In genomic region chr22:24878969-24879368, GRCh38 we compare ENCODE assay signal across 18 cellular contexts.
"Had no signal": no experiment of that assay in that cellular context is flagged by ENCODE, and none has a peak within 500 bp of the region (broad histone marks: within the 10 kb centered on the region; RNA-seq: fewer than 3 reads in every experiment).

No MANE protein-coding gene starts in this region.

- H3K27ac ChIP-seq: colonic mucosa, foreskin keratinocyte, hepatocyte, sigmoid colon, skin epidermis, thoracic aorta, transverse colon had no signal

- H3K36me3 ChIP-seq: colonic mucosa, transverse colon had no signal

- H3K4me3 Mint-ChIP-seq: nephron progenitor cell; stimulated activated naive B cell treated with anti-CD40 and anti-IgM and Interleukin-4, amounts not matched to agents 10 μg/mL and 1 μg/mL and 100 μg/mL, for 72 hours; stimulated activated naive CD8-positive, alpha-beta T cell treated with anti-CD3 and anti-CD28 coated beads, Interleukin-15, amount 100 ng/mL, for 72 hours had no signal

- H3K4me2 ChIP-seq: hepatocyte had no signal

- H3K4me1 Mint-ChIP-seq: naive thymus-derived CD4-positive, alpha-beta T cell; nephron progenitor cell; stimulated activated naive B cell treated with anti-CD40 and anti-IgM and Interleukin-4, amounts not matched to agents 10 μg/mL and 1 μg/mL and 100 μg/mL, for 72 hours; stimulated activated naive CD8-positive, alpha-beta T cell treated with anti-CD3 and anti-CD28 coated beads, Interleukin-15, amount 100 ng/mL, for 72 hours had no signal

- H3K27me3 ChIP-seq: colonic mucosa, foreskin keratinocyte, hepatocyte, sigmoid colon, transverse colon had no signal

- H3K79me2 ChIP-seq: hepatocyte had no signal

- H3K4me3 ChIP-seq: colonic mucosa, hepatocyte, sigmoid colon, skin epidermis, thoracic aorta, transverse colon had no signal

- H3K4me1 ChIP-seq: colonic mucosa, foreskin keratinocyte, sigmoid colon, transverse colon had no signal

- H2AFZ ChIP-seq: hepatocyte had no signal

- H3K9me3 Mint-ChIP-seq: nephron progenitor cell had no signal

- H3K9me3 ChIP-seq: colonic mucosa, sigmoid colon, thoracic aorta, transverse colon had no signal

- H3K27ac Mint-ChIP-seq: naive thymus-derived CD4-positive, alpha-beta T cell; nephron progenitor cell; stimulated activated naive B cell treated with anti-CD40 and anti-IgM and Interleukin-4, amounts not matched to agents 10 μg/mL and 1 μg/mL and 100 μg/mL, for 72 hours; stimulated activated naive CD8-positive, alpha-beta T cell treated with anti-CD3 and anti-CD28 coated beads, Interleukin-15, amount 100 ng/mL, for 72 hours had no signal

- H3K36me3 Mint-ChIP-seq: stimulated activated naive B cell treated with anti-CD40 and anti-IgM and Interleukin-4, amounts not matched to agents 10 μg/mL and 1 μg/mL and 100 μg/mL, for 72 hours had no signal

- FAIRE-seq: islet of Langerhans had no signal

- DNase-seq: colonic mucosa; dermis blood vessel endothelial cell; foreskin keratinocyte; head of caudate nucleus; kidney glomerular epithelial cell; mesendoderm; naive thymus-derived CD4-positive, alpha-beta T cell; nephron progenitor cell; sigmoid colon; stimulated activated CD4-positive, alpha-beta T cell treated with anti-CD3 and anti-CD28 coated beads, Interleukin-2, amount 100 ng/mL, for 24 hours; stimulated activated CD4-positive, alpha-beta T cell treated with anti-CD3 and anti-CD28 coated beads, Interleukin-4, amount 100 ng/mL, for 4 hours; stimulated activated naive B cell treated with anti-CD40 and anti-IgM and Interleukin-4, amounts not matched to agents 10 μg/mL and 1 μg/mL and 100 μg/mL, for 72 hours; stimulated activated naive CD8-positive, alpha-beta T cell treated with anti-CD3 and anti-CD28 coated beads, Interleukin-15, amount 100 ng/mL, for 72 hours; transverse colon had no signal

- ATAC-seq: foreskin keratinocyte; naive thymus-derived CD4-positive, alpha-beta T cell; stimulated activated naive B cell treated with anti-CD40 and anti-IgM and Interleukin-4, amounts not matched to agents 10 μg/mL and 1 μg/mL and 100 μg/mL, for 72 hours; stimulated activated naive CD8-positive, alpha-beta T cell treated with anti-CD3 and anti-CD28 coated beads, Interleukin-15, amount 100 ng/mL, for 72 hours had no signal

- H3K27me3 Mint-ChIP-seq: naive thymus-derived CD4-positive, alpha-beta T cell; stimulated activated naive CD8-positive, alpha-beta T cell treated with anti-CD3 and anti-CD28 coated beads, Interleukin-15, amount 100 ng/mL, for 72 hours had no signal
